10 cellular contexts compared by ENCODE assay signal in genomic region chr1:173862769-173863223, GRCh38. TPM values are rescaled to one million over a fixed set of nuclear protein-coding genes. Genes with fewer than 3 reads are reported as not detected.
DNase-seq lines count a peak whose midpoint lies in the region; ATAC-seq and TF ChIP-seq lines count a peak whose summit lies in the region.
"Had no signal": no experiment of that assay in that cellular context is flagged by ENCODE, and none has a peak within 500 bp of the region (broad histone marks: within the 10 kb centered on the region; RNA-seq: fewer than 3 reads in every experiment).

No MANE protein-coding gene starts in this region.

- H3K4me3 Mint-ChIP-seq in activated CD8-positive, alpha-beta memory T cell treated with anti-CD3 and anti-CD28 coated beads, Interleukin-2, amount 10 ng/mL, durations not matched to agents 7 days and 5 days, result no peak overlapping the region
- H3K4me3 Mint-ChIP-seq in T-helper 17 cell, result peak overlapping the region; percentile 31

- H2AK5ac ChIP-seq in trophoblast cell (ENCODE audit: low read length), result no peak overlapping the region

- WGBS in trophoblast cell (ENCODE audit: extremely low coverage, insufficient coverage, insufficient read length), result no CpG with 5 or more reads among the region's 8 CpGs
- 80% methylated on average over 8 of the region's 8 CpGs for WGBS in hepatocyte (ENCODE audit: low lambda C conversion rate, missing lambda C conversion rate)

- H4K20me1 ChIP-seq in hepatocyte (ENCODE audit: insufficient read depth, poor library complexity, severe bottlenecking), result peaks cover 26% of the 10 kb centered on the region

- no peak overlapping the region for H3K23ac ChIP-seq in trophoblast cell (ENCODE audit: low read length)

- H3K79me2 ChIP-seq in trophoblast cell (ENCODE audit: control insufficient read depth, insufficient read depth, low read length, poor library complexity) (peaks cover 8% of the 10 kb centered on the region), hepatocyte (peaks cover 28% of the 10 kb centered on the region)

- H4K12ac ChIP-seq in trophoblast cell (ENCODE audit: low read depth, low read length), result peak overlapping the region; percentile 68

- no peak overlapping the region for H2BK5ac ChIP-seq in trophoblast cell (ENCODE audit: low read depth, low read length, poor library complexity)

- H3K79me1 ChIP-seq in trophoblast cell (ENCODE audit: low read length), result peaks cover 8% of the 10 kb centered on the region

- no peaks in the 10 kb centered on the region for H3K27me3 Mint-ChIP-seq in activated CD8-positive, alpha-beta memory T cell treated with anti-CD3 and anti-CD28 coated beads, Interleukin-2, amount 10 ng/mL, durations not matched to agents 7 days and 5 days
- no peaks in the 10 kb centered on the region for H3K27me3 Mint-ChIP-seq in T-helper 17 cell

- TF ChIP-seq CTCF in hepatocyte (IDR thresholded peaks at IDR 0.05; ENCODE audit: poor library complexity), result no peak

- no peak overlapping the region for H4K8ac ChIP-seq in trophoblast cell (ENCODE audit: low read depth, low read length)

- no peak for ATAC-seq in activated CD8-positive, alpha-beta memory T cell treated with anti-CD3 and anti-CD28 coated beads, Interleukin-2, amount 10 ng/mL, durations not matched to agents 7 days and 5 days
- no peak for ATAC-seq in T-helper 17 cell
- ATAC-seq in GM21526 (IDR thresholded peaks at IDR 0.05; ENCODE audit: low FRiP score, unreplicated experiment), result no peak

- H3K9me3 Mint-ChIP-seq in activated CD8-positive, alpha-beta memory T cell treated with anti-CD3 and anti-CD28 coated beads, Interleukin-2, amount 10 ng/mL, durations not matched to agents 7 days and 5 days (ENCODE audit: low read depth), result no peaks in the 10 kb centered on the region

- H3K36me3 ChIP-seq in trophoblast cell (ENCODE audit: control insufficient read depth in 1 of 2, insufficient read depth in 2 of 2, low read length in 2 of 2), result peaks cover 13 to 25% of the 10 kb centered on the region in 2 experiments
- peaks cover 5% of the 10 kb centered on the region for H3K36me3 ChIP-seq in hepatocyte (replicated peaks; ENCODE audit: insufficient read depth, low read depth)

- no peak overlapping the region for H3K14ac ChIP-seq in trophoblast cell (ENCODE audit: low read length)

- no peak overlapping the region for H3K4ac ChIP-seq in trophoblast cell (ENCODE audit: low read depth, low read length)

- H3K27ac Mint-ChIP-seq in activated CD8-positive, alpha-beta memory T cell treated with anti-CD3 and anti-CD28 coated beads, Interleukin-2, amount 10 ng/mL, durations not matched to agents 7 days and 5 days, result peak overlapping the region; percentile 95
- H3K27ac Mint-ChIP-seq in T-helper 17 cell, result peak overlapping the region; percentile 77

- H3K4me3 ChIP-seq in trophoblast cell (ENCODE audit: low read depth, low read length) (no peak overlapping the region), hepatocyte (no peak overlapping the region)
- H3K4me3 ChIP-seq: colonic mucosa, sigmoid colon, testis had no signal

- H2AFZ ChIP-seq in trophoblast cell (ENCODE audit: insufficient read depth, low read length, poor library complexity) (no peak overlapping the region), hepatocyte (no peak overlapping the region)

- H3K4me1 ChIP-seq in trophoblast cell (ENCODE audit: control insufficient read depth in 1 of 2, insufficient read depth in 2 of 2, low read length in 2 of 2) (no peaks in the 10 kb centered on the region), hepatocyte (ENCODE audit: insufficient read depth) (peaks cover 12% of the 10 kb centered on the region)

- peaks cover 62% of the 10 kb centered on the region for H3K36me3 Mint-ChIP-seq in activated CD8-positive, alpha-beta memory T cell treated with anti-CD3 and anti-CD28 coated beads, Interleukin-2, amount 10 ng/mL, durations not matched to agents 7 days and 5 days
- peaks cover 6% of the 10 kb centered on the region for H3K36me3 Mint-ChIP-seq in T-helper 17 cell (ENCODE audit: low read depth)

- no peak for DNase-seq in activated CD8-positive, alpha-beta memory T cell treated with anti-CD3 and anti-CD28 coated beads, Interleukin-2, amount 10 ng/mL, durations not matched to agents 7 days and 5 days
- no peak for DNase-seq in activated CD8-positive, alpha-beta memory T cell treated with anti-CD3 and anti-CD28 coated beads for 24 hours
- DNase-seq in T-helper 17 cell (no peak), trophoblast cell (no peak), hepatocyte (ENCODE audit: low spot score) (no peak)
- DNase-seq: colonic mucosa, sigmoid colon, T1000, testis had no signal

- H4K91ac ChIP-seq in trophoblast cell (ENCODE audit: low read depth, low read length), result no peak overlapping the region

- H3K4me2 ChIP-seq in trophoblast cell (ENCODE audit: low read length) (no peak overlapping the region), hepatocyte (no peak overlapping the region)

- no peak overlapping the region for H3K18ac ChIP-seq in trophoblast cell (ENCODE audit: low read length)

- peaks cover 38% of the 10 kb centered on the region for H3K4me1 Mint-ChIP-seq in activated CD8-positive, alpha-beta memory T cell treated with anti-CD3 and anti-CD28 coated beads, Interleukin-2, amount 10 ng/mL, durations not matched to agents 7 days and 5 days
- peaks cover 32% of the 10 kb centered on the region for H3K4me1 Mint-ChIP-seq in T-helper 17 cell

- no peaks in the 10 kb centered on the region for H3K9me2 ChIP-seq in hepatocyte (replicated peaks; ENCODE audit: insufficient read depth)

- no peak overlapping the region for H3K9ac ChIP-seq in trophoblast cell (ENCODE audit: low read length)

- H3K9me3 ChIP-seq in T-helper 17 cell (ENCODE audit: control insufficient read depth, low read length, poor library complexity, severe bottlenecking) (no peaks in the 10 kb centered on the region), trophoblast cell (ENCODE audit: insufficient read depth, low read depth, low read length) (no peaks in the 10 kb centered on the region), hepatocyte (ENCODE audit: low read depth) (no peaks in the 10 kb centered on the region)
- H3K9me3 ChIP-seq: colonic mucosa, sigmoid colon, testis had no signal

- H3K27me3 ChIP-seq in trophoblast cell (ENCODE audit: insufficient read depth, low read length) (no peaks in the 10 kb centered on the region), hepatocyte (no peaks in the 10 kb centered on the region)
- H3K27me3 ChIP-seq: colonic mucosa, sigmoid colon, testis had no signal

- H2BK12ac ChIP-seq in trophoblast cell (ENCODE audit: low read length), result no peak overlapping the region

- no peak overlapping the region for H2BK120ac ChIP-seq in trophoblast cell (ENCODE audit: insufficient read depth, low read length, poor library complexity)

- CTCF ChIA-PET in activated CD8-positive, alpha-beta memory T cell treated with anti-CD3 and anti-CD28 coated beads, Interleukin-2, amount 10 ng/mL, durations not matched to agents 7 days and 5 days (lab: Charles Lee), result no interaction called here

- H3K27ac ChIP-seq in trophoblast cell (ENCODE audit: low read depth, low read length), result no peak overlapping the region
- H3K27ac ChIP-seq in hepatocyte, result no peak overlapping the region
- H3K27ac ChIP-seq: colonic mucosa, sigmoid colon, testis had no signal

RNA-seq across cellular contexts. Expression of gene GAS5, which starts 5.0 kb away (rescaled TPM):
- 100 to 1,000 TPM; 418 to 494 TPM for total RNA-seq in activated CD8-positive, alpha-beta memory T cell treated with anti-CD3 and anti-CD28 coated beads, Interleukin-2, amount 10 ng/mL, durations not matched to agents 7 days and 5 days
- total RNA-seq in T-helper 17 cell (100 to 1,000 TPM; 604 to 736 TPM), hepatocyte (495 and 553 TPM in 2 replicates)
- 243 TPM in 2 replicates for polyA plus RNA-seq in trophoblast cell (2013)
- 162 and 174 TPM in 2 replicates for polyA plus RNA-seq in hepatocyte

RNA-seq across cellular contexts. Expression of gene ZBTB37, which starts 5.4 kb away (rescaled TPM):
- 10 to 100 TPM in 1 of 2 experiments, 1 to 10 TPM in 1; 9.5 to 13.3 TPM for total RNA-seq in activated CD8-positive, alpha-beta memory T cell treated with anti-CD3 and anti-CD28 coated beads, Interleukin-2, amount 10 ng/mL, durations not matched to agents 7 days and 5 days
- 10 to 100 TPM; 14.7 to 15.4 TPM for total RNA-seq in T-helper 17 cell
- 2.4 and 2.7 TPM in 2 replicates for polyA plus RNA-seq in trophoblast cell (2013)
- total RNA-seq in hepatocyte, result 9.2 and 9.3 TPM in 2 replicates
- 0.99 and 1.0 TPM in 2 replicates for polyA plus RNA-seq in hepatocyte

RNA-seq across cellular contexts. Expression of gene CENPL, which starts 38.1 kb away (rescaled TPM):
- total RNA-seq in activated CD8-positive, alpha-beta memory T cell treated with anti-CD3 and anti-CD28 coated beads, Interleukin-2, amount 10 ng/mL, durations not matched to agents 7 days and 5 days, result 10 to 100 TPM; 35.4 to 42.0 TPM
- total RNA-seq in T-helper 17 cell, result 1 to 10 TPM; 4.7 to 7.1 TPM
- 7.7 and 8.2 TPM in 2 replicates for polyA plus RNA-seq in trophoblast cell (2013)
- 6.1 and 8.4 TPM in 2 replicates for total RNA-seq in hepatocyte
- 4.2 and 5.8 TPM in 2 replicates for polyA plus RNA-seq in hepatocyte

RNA-seq across cellular contexts. Expression of gene DARS2, which starts 38.3 kb away (rescaled TPM):
- 10 to 100 TPM; 28.7 to 32.3 TPM for total RNA-seq in activated CD8-positive, alpha-beta memory T cell treated with anti-CD3 and anti-CD28 coated beads, Interleukin-2, amount 10 ng/mL, durations not matched to agents 7 days and 5 days
- 1 to 10 TPM; 4.0 to 5.3 TPM for total RNA-seq in T-helper 17 cell
- 17.2 and 17.4 TPM in 2 replicates for polyA plus RNA-seq in trophoblast cell (2013)
- total RNA-seq in hepatocyte, result 17.4 and 17.7 TPM in 2 replicates
- 9.5 and 13.1 TPM in 2 replicates for polyA plus RNA-seq in hepatocyte

RNA-seq across cellular contexts. Expression of gene SERPINC1, which starts 54.3 kb away (rescaled TPM):
- not detected for total RNA-seq in activated CD8-positive, alpha-beta memory T cell treated with anti-CD3 and anti-CD28 coated beads, Interleukin-2, amount 10 ng/mL, durations not matched to agents 7 days and 5 days
- total RNA-seq in T-helper 17 cell (not detected), hepatocyte (123 and 125 TPM in 2 replicates)
- 0.15 TPM in 2 replicates for polyA plus RNA-seq in trophoblast cell (2013)
- 53.5 and 85.4 TPM in 2 replicates for polyA plus RNA-seq in hepatocyte
- total RNA-seq: sigmoid colon had no signal
